Comparison of ENCODE assay signal across 26 cellular contexts in genomic region chr12:133236144-133236543, GRCh38. TPM values are rescaled to one million over a fixed set of nuclear protein-coding genes. Genes with fewer than 3 reads are reported as not detected.
"Had no signal": no experiment of that assay in that cellular context is flagged by ENCODE, and none has a peak within 500 bp of the region (broad histone marks: within the 10 kb centered on the region; RNA-seq: fewer than 3 reads in every experiment).

No MANE protein-coding gene starts in this region.

- ATAC-seq: Panc1, PC-3, SK-N-SH treated with all-trans-retinoic acid at 6 μM for 48 hours had no signal

- DNase-seq: KBM-7, MV-4-11, NCI-H1048, NCI-H1105, NCI-H1417, NCI-H1436 treated with DMSO at 0.1 percent for 48 hours, NCI-H1694, NCI-H187 treated with DMSO at 0.1 percent for 48 hours, NCI-H2081, NCI-H2107, NCI-H2227 treated with DMSO at 0.1 percent for 48 hours, NCI-H524, NCI-H526 treated with DMSO at 0.1 percent for 48 hours, NCI-H748 treated with DMSO at 0.1 percent for 48 hours, PC-3, SHP77, T-helper 1 cell had no signal

- H3K27ac ChIP-seq: RWPE1 had no signal

RNA-seq across cellular contexts. Expression of gene ANHX, which starts 0.5 kb away (rescaled TPM):
- total RNA-seq: HT-29, LHCN-M2, MCF 10A, NCI-H460, OCI-LY7, PC-3, SK-MEL-5 had no signal
